1 cellular context compared by ENCODE assay signal in the genomic region with DNA sequence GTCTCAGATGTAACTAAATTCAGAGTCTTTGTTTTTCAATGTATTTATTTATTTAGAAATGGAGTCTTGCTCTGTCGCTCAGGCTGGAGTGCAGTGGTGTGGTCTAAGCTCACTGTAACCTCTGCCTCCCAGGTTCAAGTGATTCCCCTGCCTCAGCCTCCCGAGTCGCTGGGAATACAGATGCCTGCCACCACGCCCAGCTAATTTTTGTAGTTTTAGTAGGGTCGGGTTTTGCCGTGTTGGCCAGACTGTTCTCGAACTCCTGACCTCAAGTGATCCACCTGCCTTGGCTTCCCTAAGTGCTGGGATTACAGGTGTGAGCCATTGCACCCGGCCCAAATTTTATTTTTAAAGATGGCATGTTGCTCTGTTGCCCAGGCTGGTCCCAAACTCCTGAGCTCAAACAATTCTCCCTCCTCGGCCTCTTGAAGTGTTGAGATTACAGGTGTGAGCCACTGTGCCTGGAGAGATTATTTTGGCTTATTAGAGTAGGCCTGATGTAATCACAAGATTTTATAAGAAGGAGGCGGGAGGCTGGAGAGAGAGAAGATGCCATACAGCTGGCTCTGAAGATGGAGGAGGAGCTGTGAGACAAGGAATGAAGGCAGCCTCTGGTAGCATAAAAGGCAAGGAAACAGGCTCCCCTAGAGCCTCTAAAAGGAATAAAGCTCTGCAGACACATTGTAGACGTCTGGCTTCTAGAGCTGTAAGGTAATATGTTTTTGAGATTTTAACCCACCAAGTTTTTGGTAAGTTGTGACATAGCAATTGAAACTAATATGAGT.
TF ChIP-seq lines count a peak whose summit lies in the region.

No MANE protein-coding gene starts in this region.

TF ChIP-seq in HCT116, 20 proteins besides CTCF, POLR2A, EP300 and RAD21:
- TF ChIP-seq FOSL1 (IDR thresholded peaks at IDR 0.05; ENCODE audit: low read depth) = no peak
- TF ChIP-seq, protein P1, sequence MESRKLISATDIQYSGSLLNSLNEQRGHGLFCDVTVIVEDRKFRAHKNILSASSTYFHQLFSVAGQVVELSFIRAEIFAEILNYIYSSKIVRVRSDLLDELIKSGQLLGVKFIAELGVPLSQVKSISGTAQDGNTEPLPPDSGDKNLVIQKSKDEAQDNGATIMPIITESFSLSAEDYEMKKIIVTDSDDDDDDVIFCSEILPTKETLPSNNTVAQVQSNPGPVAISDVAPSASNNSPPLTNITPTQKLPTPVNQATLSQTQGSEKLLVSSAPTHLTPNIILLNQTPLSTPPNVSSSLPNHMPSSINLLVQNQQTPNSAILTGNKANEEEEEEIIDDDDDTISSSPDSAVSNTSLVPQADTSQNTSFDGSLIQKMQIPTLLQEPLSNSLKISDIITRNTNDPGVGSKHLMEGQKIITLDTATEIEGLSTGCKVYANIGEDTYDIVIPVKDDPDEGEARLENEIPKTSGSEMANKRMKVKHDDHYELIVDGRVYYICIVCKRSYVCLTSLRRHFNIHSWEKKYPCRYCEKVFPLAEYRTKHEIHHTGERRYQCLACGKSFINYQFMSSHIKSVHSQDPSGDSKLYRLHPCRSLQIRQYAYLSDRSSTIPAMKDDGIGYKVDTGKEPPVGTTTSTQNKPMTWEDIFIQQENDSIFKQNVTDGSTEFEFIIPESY (IDR thresholded peaks at IDR 0.05; ENCODE audit: extremely low read depth, insufficient replicate concordance, low read length) = no peak
- TF ChIP-seq JUND (IDR thresholded peaks at IDR 0.05) = no peak
- no peak for TF ChIP-seq TCF7L2 (IDR thresholded peaks at IDR 0.05; ENCODE audit: borderline replicate concordance, extremely low read depth, insufficient read depth, insufficient read length)
- TF ChIP-seq ZNF274 (IDR thresholded peaks at IDR 0.05; ENCODE audit: low read depth, low read length) = no peak
- no peak for TF ChIP-seq EZH2phosphoT487 (IDR thresholded peaks at IDR 0.05; ENCODE audit: borderline replicate concordance)
- no peak for TF ChIP-seq EZH2 (IDR thresholded peaks at IDR 0.05)
- TF ChIP-seq SP1 (IDR thresholded peaks at IDR 0.05; ENCODE audit: low read depth) = no peak
- TF ChIP-seq POLR2AphosphoS5 (IDR thresholded peaks at IDR 0.05; ENCODE audit: low read depth, low read length) = no peak
- no peak for TF ChIP-seq CBX3 (IDR thresholded peaks at IDR 0.05; ENCODE audit: low read depth)
- TF ChIP-seq, protein P2, sequence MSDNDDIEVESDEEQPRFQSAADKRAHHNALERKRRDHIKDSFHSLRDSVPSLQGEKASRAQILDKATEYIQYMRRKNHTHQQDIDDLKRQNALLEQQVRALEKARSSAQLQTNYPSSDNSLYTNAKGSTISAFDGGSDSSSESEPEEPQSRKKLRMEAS (IDR thresholded peaks at IDR 0.05) = no peak
- TF ChIP-seq, protein P3, sequence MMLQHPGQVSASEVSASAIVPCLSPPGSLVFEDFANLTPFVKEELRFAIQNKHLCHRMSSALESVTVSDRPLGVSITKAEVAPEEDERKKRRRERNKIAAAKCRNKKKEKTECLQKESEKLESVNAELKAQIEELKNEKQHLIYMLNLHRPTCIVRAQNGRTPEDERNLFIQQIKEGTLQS (IDR thresholded peaks at IDR 0.05) = no peak
- TF ChIP-seq, protein P4, sequence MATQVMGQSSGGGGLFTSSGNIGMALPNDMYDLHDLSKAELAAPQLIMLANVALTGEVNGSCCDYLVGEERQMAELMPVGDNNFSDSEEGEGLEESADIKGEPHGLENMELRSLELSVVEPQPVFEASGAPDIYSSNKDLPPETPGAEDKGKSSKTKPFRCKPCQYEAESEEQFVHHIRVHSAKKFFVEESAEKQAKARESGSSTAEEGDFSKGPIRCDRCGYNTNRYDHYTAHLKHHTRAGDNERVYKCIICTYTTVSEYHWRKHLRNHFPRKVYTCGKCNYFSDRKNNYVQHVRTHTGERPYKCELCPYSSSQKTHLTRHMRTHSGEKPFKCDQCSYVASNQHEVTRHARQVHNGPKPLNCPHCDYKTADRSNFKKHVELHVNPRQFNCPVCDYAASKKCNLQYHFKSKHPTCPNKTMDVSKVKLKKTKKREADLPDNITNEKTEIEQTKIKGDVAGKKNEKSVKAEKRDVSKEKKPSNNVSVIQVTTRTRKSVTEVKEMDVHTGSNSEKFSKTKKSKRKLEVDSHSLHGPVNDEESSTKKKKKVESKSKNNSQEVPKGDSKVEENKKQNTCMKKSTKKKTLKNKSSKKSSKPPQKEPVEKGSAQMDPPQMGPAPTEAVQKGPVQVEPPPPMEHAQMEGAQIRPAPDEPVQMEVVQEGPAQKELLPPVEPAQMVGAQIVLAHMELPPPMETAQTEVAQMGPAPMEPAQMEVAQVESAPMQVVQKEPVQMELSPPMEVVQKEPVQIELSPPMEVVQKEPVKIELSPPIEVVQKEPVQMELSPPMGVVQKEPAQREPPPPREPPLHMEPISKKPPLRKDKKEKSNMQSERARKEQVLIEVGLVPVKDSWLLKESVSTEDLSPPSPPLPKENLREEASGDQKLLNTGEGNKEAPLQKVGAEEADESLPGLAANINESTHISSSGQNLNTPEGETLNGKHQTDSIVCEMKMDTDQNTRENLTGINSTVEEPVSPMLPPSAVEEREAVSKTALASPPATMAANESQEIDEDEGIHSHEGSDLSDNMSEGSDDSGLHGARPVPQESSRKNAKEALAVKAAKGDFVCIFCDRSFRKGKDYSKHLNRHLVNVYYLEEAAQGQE (IDR thresholded peaks at IDR 0.05; ENCODE audit: low read depth) = no peak
- no peak for TF ChIP-seq ZFX (IDR thresholded peaks at IDR 0.05)
- TF ChIP-seq EGR1 (IDR thresholded peaks at IDR 0.05; ENCODE audit: low read depth) = no peak
- TF ChIP-seq SIN3A (IDR thresholded peaks at IDR 0.05; ENCODE audit: low read depth) = no peak
